Comparison of ENCODE assay signal across 22 cellular contexts in the genomic region with DNA sequence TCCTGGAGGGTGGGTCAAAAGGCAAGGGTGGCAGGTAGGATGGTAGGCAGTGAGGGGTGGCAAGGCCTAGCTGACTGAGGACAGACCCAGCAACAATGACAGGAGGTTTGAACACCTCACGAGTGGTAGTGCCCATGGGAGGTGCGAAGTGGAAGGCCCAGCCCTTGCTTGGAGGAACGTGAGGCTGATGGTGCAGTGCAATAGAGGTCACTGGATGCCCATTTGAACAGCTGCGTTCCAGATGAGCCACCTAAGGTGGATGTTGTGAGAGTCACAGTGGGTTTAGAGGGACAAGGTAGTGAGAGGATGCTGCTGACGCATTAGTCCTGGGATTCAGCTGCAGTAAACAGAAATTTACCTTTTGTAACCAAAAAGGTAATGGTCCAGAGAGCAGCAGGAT. TPM values are rescaled to one million over a fixed set of nuclear protein-coding genes. Genes with fewer than 3 reads are reported as not detected.
"Had no signal": no experiment of that assay in that cellular context is flagged by ENCODE, and none has a peak within 500 bp of the region (broad histone marks: within the 10 kb centered on the region; RNA-seq: fewer than 3 reads in every experiment).

No MANE protein-coding gene starts in this region.

- H3K4me3 ChIP-seq: MG63, SJSA1, SK-N-MC had no signal

- H3K27ac ChIP-seq: HL-60, SJSA1, SK-N-MC had no signal

- FAIRE-seq: HTR-8/SVneo, RCC 7860 had no signal

- H3K9me3 ChIP-seq: MG63, SJSA1 had no signal

- H3K36me3 ChIP-seq: MG63 had no signal

- H3K27me3 ChIP-seq: MG63, SJSA1 had no signal

- DNase-seq: Karpas-422, KG1, MG63, NCI-H1092 treated with DMSO at 0.1 percent for 48 hours, NCI-H1436, NCI-H187, NCI-H2029, NCI-H2081 treated with DMSO at 0.1 percent for 48 hours, NCI-H2171, NCI-H226, NCI-H446, NCI-H510A, NCI-H69, NCI-H774, Right ventricle myocardium superior, RPMI8226, SIG-M5 had no signal

- H3K4me1 ChIP-seq: SJSA1 had no signal

RNA-seq across cellular contexts. Expression of a gene that starts 15.6 kb away (rescaled TPM):
- total RNA-seq: SJSA1 had no signal

RNA-seq across cellular contexts. Expression of a gene that starts 34.0 kb away (rescaled TPM):
- total RNA-seq: SJSA1 had no signal

RNA-seq across cellular contexts. Expression of a gene that starts 56.6 kb away (rescaled TPM):
- total RNA-seq: Right ventricle myocardium superior had no signal
